Comparison of ENCODE assay signal across 9 cellular contexts in genomic region chr5:43603535-43604363, GRCh38. TPM values are rescaled to one million over a fixed set of nuclear protein-coding genes. Genes with fewer than 3 reads are reported as not detected.
DNase-seq lines count a peak whose midpoint lies in the region; ATAC-seq and TF ChIP-seq lines count a peak whose summit lies in the region.
"Had no signal": no experiment of that assay in that cellular context is flagged by ENCODE, and none has a peak within 500 bp of the region (broad histone marks: within the 10 kb centered on the region; RNA-seq: fewer than 3 reads in every experiment).

No MANE protein-coding gene starts in this region.

- DNase-seq in AG04450 (ENCODE audit: low read depth, low spot score) (no peak), NCI-H510A (lab: John Stamatoyannopoulos, UW) (peak; percentile 83), lower lobe of right lung (peak; percentile 80)
- DNase-seq in activated CD4-positive, alpha-beta T cell treated with anti-CD3 and anti-CD28 coated beads, Interleukin-2, amount 50 U/mL, for 4 hours = peak; percentile 48 to 49
- DNase-seq in stimulated activated CD4-positive, alpha-beta T cell treated with anti-CD3 and anti-CD28 coated beads, TNF-alpha, amount 100 ng/mL, for 4 hours (ENCODE audit: low read depth in 3 of 3) = peak; percentile 23 to 32 (median 25)

- H3K9ac ChIP-seq in duodenal mucosa (ENCODE audit: low read depth in 1 of 2, low read length in 2 of 2) = peak overlapping the region; percentile 79 to 88

- H3K27me3 ChIP-seq in AG04450 (ENCODE audit: control insufficient read depth, insufficient read depth, low read length) (no peaks in the 10 kb centered on the region), duodenal mucosa (ENCODE audit: control insufficient read depth in 1 of 2, insufficient read depth in 2 of 2, low read length in 2 of 2) (no peaks in the 10 kb centered on the region), lower lobe of right lung (ENCODE audit: low read depth) (no peaks in the 10 kb centered on the region)

- H3K36me3 ChIP-seq in duodenal mucosa (ENCODE audit: control insufficient read depth in 1 of 2, insufficient read depth in 2 of 2, low read length in 2 of 2) = peaks cover 0 to 3% of the 10 kb centered on the region in 2 donors
- H3K36me3 ChIP-seq in lower lobe of right lung = no peaks in the 10 kb centered on the region

- POLR2A ChIA-PET in AG04450 (lab: Yijun Ruan, JAX) = interaction anchor here (1.2 to 1.5 kb wide), 2 partner anchors 48 to 89 kb away, joined by 5 to 8 read pairs; partner anchors contain the start of gene C5orf34

- H3K4me3 ChIP-seq in AG04450 (ENCODE audit: low read depth, low read length) (peak overlapping the region; percentile 70), duodenal mucosa (ENCODE audit: low read depth in 1 of 2, low read length in 2 of 2) (peak overlapping the region; percentile 88 to 91), lower lobe of right lung (peak overlapping the region; percentile 85)

- intact Hi-C loops in lower lobe of right lung (cut with DNase I) = no loop called here

- no peak for TF ChIP-seq CTCF in AG04450 (IDR thresholded peaks at IDR 0.05; ENCODE audit: low read depth, low read length)
- TF ChIP-seq CTCF in lower lobe of right lung (IDR thresholded peaks at IDR 0.05) = no peak

- ATAC-seq in GM18907 (IDR thresholded peaks at IDR 0.05; ENCODE audit: unreplicated experiment) (peak; percentile 74), HG03159 (IDR thresholded peaks at IDR 0.05; ENCODE audit: unreplicated experiment) (peak; percentile 46), lower lobe of right lung (peak; percentile 86 to 87)
- ATAC-seq: HCT116 had no signal

- H3K4me1 ChIP-seq in duodenal mucosa (ENCODE audit: control insufficient read depth in 1 of 2, insufficient read depth in 2 of 2, low read length in 2 of 2) (peaks cover 15 to 16% of the 10 kb centered on the region in 2 donors), lower lobe of right lung (peaks cover 29% of the 10 kb centered on the region)

- CTCF ChIA-PET in AG04450 (lab: Charles Lee) = interaction anchor here (0.9 to 1.4 kb wide), 3 partner anchors 28 to 46 kb away, joined by 3 to 5 read pairs (median 5); no protein-coding TSS in a partner anchor

- H3K9me3 ChIP-seq in AG04450 (ENCODE audit: control insufficient read depth, insufficient read depth, low read length) = no peaks in the 10 kb centered on the region
- H3K9me3 ChIP-seq in duodenal mucosa (ENCODE audit: control insufficient read depth in 1 of 2, low read length in 2 of 2) = no peaks in the 10 kb centered on the region
- no peaks in the 10 kb centered on the region for H3K9me3 ChIP-seq in lower lobe of right lung

- H3K27ac ChIP-seq in AG04450 (ENCODE audit: low read depth, low read length) (no peak overlapping the region), duodenal mucosa (ENCODE audit: low read depth, low read length) (peak overlapping the region; percentile 63), lower lobe of right lung (peak overlapping the region; percentile 86)

RNA-seq across cellular contexts. Expression of gene NNT, which starts 0.8 kb away (rescaled TPM):
- 55.4 and 64.6 TPM in 2 replicates for polyA plus RNA-seq in AG04450 (2011; rRNA removed)
- polyA minus RNA-seq in AG04450 (2011; rRNA and poly(A)+ RNA removed) = 80.7 and 92.3 TPM in 2 replicates
- total RNA-seq in lower lobe of right lung = 70.9 TPM

RNA-seq across cellular contexts. Expression of gene PAIP1, which starts 46.9 kb away (rescaled TPM):
- 125 and 148 TPM in 2 replicates for polyA plus RNA-seq in AG04450 (2011; rRNA removed)
- 39.5 and 77.2 TPM in 2 replicates for polyA minus RNA-seq in AG04450 (2011; rRNA and poly(A)+ RNA removed)
- total RNA-seq in lower lobe of right lung = 71.9 TPM
